In genomic region chr3:133805702-133806475, GRCh38 we compare ENCODE assay signal across 9 cellular contexts.
DNase-seq lines count a peak whose midpoint lies in the region; ATAC-seq and FAIRE-seq lines count a peak whose summit lies in the region.
"Had no signal": no experiment of that assay in that cellular context is flagged by ENCODE, and none has a peak within 500 bp of the region (broad histone marks: within the 10 kb centered on the region; RNA-seq: fewer than 3 reads in every experiment).

Gene SRPRB, plus strand, starts transcription at chr3:133805815. Its CDS starts 34 bp downstream, at chr3:133805849.

- peaks cover 24% of the 10 kb centered on the region for H3K4me1 Mint-ChIP-seq in central memory CD8-positive, alpha-beta T cell

- peaks cover 30% of the 10 kb centered on the region for H3K36me3 Mint-ChIP-seq in central memory CD8-positive, alpha-beta T cell (ENCODE audit: insufficient read depth)

- DNase-seq in AG20443 (ENCODE audit: low spot score) (peak; percentile 99), NCI-H446 (lab: John Stamatoyannopoulos, UW) (peak; percentile 92 to 97)
- peak; percentile 94 for DNase-seq in activated CD4-positive, CD25-positive, alpha-beta regulatory T cell treated with anti-CD3 and anti-CD28 coated beads, Interleukin-2, amount 50 U/mL, for 16 hours (ENCODE audit: low read depth, low spot score)
- DNase-seq in central memory CD8-positive, alpha-beta T cell (ENCODE audit: low spot score in 2 of 2), result peak; percentile 85 to 91
- peak; percentile 94 for DNase-seq in stimulated activated CD4-positive, alpha-beta T cell treated with anti-CD3 and anti-CD28 coated beads, Interleukin-12 subunit alpha, Interleukin-12 subunit beta, amount 100 ng/mL, for 4 hours

- no peaks in the 10 kb centered on the region for H3K27me3 Mint-ChIP-seq in central memory CD8-positive, alpha-beta T cell

- peak within 1 kb of the TSS; percentile 96 for H3K4me3 Mint-ChIP-seq in central memory CD8-positive, alpha-beta T cell

- FAIRE-seq in islet of Langerhans (lab: Jason Lieb, UNC), result peak; percentile 55
- FAIRE-seq: colon had no signal

- H3K9me3 Mint-ChIP-seq in central memory CD8-positive, alpha-beta T cell, result no peaks in the 10 kb centered on the region

- peak within 1 kb of the TSS; percentile 78 for H3K27ac Mint-ChIP-seq in central memory CD8-positive, alpha-beta T cell (ENCODE audit: low read depth)

- peak; percentile 98 for ATAC-seq in GM19043 (IDR thresholded peaks at IDR 0.05; ENCODE audit: low read depth, unreplicated experiment)
- peak; percentile 98 for ATAC-seq in HG03354 (IDR thresholded peaks at IDR 0.05; ENCODE audit: poor library complexity, severe bottlenecking, unreplicated experiment)
- peak; percentile 98 for ATAC-seq in central memory CD8-positive, alpha-beta T cell (replicated peaks; ENCODE audit: extremely low read depth, poor library complexity, severe bottlenecking)

Comparison
In these comparisons a context has a peak if more than half of its experiments do, and no peak if none do; other contexts are left out.
1. Peak in every context shown above with its lines: DNase-seq and ATAC-seq.